24 cellular contexts compared by ENCODE assay signal in the genomic region with DNA sequence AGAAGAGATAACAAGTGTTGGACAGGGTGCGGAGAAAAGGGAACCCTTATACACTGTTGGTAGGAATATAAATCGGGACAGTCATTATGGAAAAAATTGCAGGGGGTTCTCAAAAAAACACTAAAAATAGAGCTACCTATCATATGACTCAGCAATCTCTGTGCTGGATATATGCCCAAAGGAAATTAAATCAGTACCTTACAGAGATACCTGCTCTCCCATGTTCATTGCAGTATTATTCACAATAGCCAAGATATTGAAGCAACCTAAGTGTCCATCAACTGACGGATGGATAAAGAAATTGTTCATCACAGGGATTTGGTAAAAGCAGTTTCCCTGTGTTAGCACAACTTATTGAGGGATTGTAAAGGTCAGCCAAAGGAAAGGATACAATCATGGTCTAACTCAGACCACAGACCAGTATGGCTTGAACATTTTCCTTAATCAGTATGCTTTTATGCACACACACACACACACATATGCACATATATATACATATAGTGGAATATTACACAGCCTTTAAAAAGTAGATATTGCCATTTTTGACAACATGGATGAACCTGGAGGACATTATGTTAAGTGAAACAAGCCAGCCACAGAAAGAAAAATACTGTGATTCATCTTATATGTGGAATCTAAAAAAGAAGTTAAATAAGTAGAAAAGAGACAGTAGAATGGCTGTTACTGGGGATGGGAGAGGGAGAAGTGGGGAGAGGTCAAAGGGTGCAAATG.
"Had no signal": no experiment of that assay in that cellular context is flagged by ENCODE, and none has a peak within 500 bp of the region (broad histone marks: within the 10 kb centered on the region; RNA-seq: fewer than 3 reads in every experiment).

No MANE protein-coding gene starts in this region.

- H3K27ac ChIP-seq: dorsolateral prefrontal cortex, esophagus muscularis mucosa, neural progenitor cell, psoas muscle, spleen, testis, tibial artery had no signal

- ATAC-seq: left lobe of liver; naive thymus-derived CD4-positive, alpha-beta T cell; psoas muscle; right cardiac atrium; stimulated activated memory B cell treated with anti-CD40 and anti-IgM and Interleukin-4, amounts not matched to agents 10 μg/mL and 1 μg/mL and 100 μg/mL, for 72 hours; stimulated activated naive CD8-positive, alpha-beta T cell treated with anti-CD3 and anti-CD28 coated beads, Interleukin-15, Interleukin-2, amounts not matched to agents 100 U/mL and 50 U/mL, for 24 hours had no signal

- H3K4me3 ChIP-seq: dorsolateral prefrontal cortex, esophagus muscularis mucosa, neural progenitor cell, psoas muscle, skin epidermis, spleen, testis, tibial artery had no signal

- H3K9me3 ChIP-seq: esophagus muscularis mucosa, psoas muscle, spleen, testis, tibial artery had no signal

- H2AFZ ChIP-seq: neural progenitor cell had no signal

- H3K36me3 Mint-ChIP-seq: neural progenitor cell; stimulated activated memory B cell treated with anti-CD40 and anti-IgM and Interleukin-4, amounts not matched to agents 10 μg/mL and 1 μg/mL and 100 μg/mL, for 72 hours; type B pancreatic cell had no signal

- H3K9ac ChIP-seq: neural progenitor cell had no signal

- H3K9me3 Mint-ChIP-seq: neural progenitor cell had no signal

- DNase-seq: dorsolateral prefrontal cortex; effector CD4-positive, alpha-beta T cell; hypothalamus; kidney; mesendoderm; midbrain; naive thymus-derived CD4-positive, alpha-beta T cell; psoas muscle; right cardiac atrium; spleen; stimulated activated CD4-positive, alpha-beta T cell treated with anti-CD3 and anti-CD28 coated beads, Interleukin-4, amount 100 ng/mL, for 4 hours; stimulated activated naive CD8-positive, alpha-beta T cell treated with anti-CD3 and anti-CD28 coated beads, Interleukin-15, Interleukin-2, amounts not matched to agents 100 U/mL and 50 U/mL, for 24 hours; substantia nigra; testis; tibial artery had no signal

- FAIRE-seq: colon, frontal cortex, kidney had no signal

- H3K27ac Mint-ChIP-seq: nephron; neural progenitor cell; stimulated activated memory B cell treated with anti-CD40 and anti-IgM and Interleukin-4, amounts not matched to agents 10 μg/mL and 1 μg/mL and 100 μg/mL, for 72 hours; type B pancreatic cell had no signal

- H3K27me3 Mint-ChIP-seq: type B pancreatic cell had no signal

- H3K4me1 ChIP-seq: esophagus muscularis mucosa, testis had no signal

- H3K27me3 ChIP-seq: dorsolateral prefrontal cortex, esophagus muscularis mucosa, neural progenitor cell, spleen, testis, tibial artery had no signal

- H3K4me3 Mint-ChIP-seq: naive thymus-derived CD4-positive, alpha-beta T cell; nephron; neural progenitor cell; stimulated activated memory B cell treated with anti-CD40 and anti-IgM and Interleukin-4, amounts not matched to agents 10 μg/mL and 1 μg/mL and 100 μg/mL, for 72 hours; type B pancreatic cell had no signal

- H3K36me3 ChIP-seq: esophagus muscularis mucosa, neural progenitor cell, spleen, tibial artery had no signal

- H3K4me2 ChIP-seq: neural progenitor cell had no signal
